ENCODE assay signal across 27 cellular contexts in genomic region chr22:29390270-29390669, GRCh38.
DNase-seq lines count a peak whose midpoint lies in the region; TF ChIP-seq lines count a peak whose summit lies in the region.
"Had no signal": no experiment of that assay in that cellular context is flagged by ENCODE, and none has a peak within 500 bp of the region (broad histone marks: within the 10 kb centered on the region; RNA-seq: fewer than 3 reads in every experiment).

No MANE protein-coding gene starts in this region.

- POLR2A ChIA-PET in HEK293 (lab: Yijun Ruan, JAX) = interaction anchor here (0.7 kb wide), 2 partner anchors 79 to 124 kb away, joined by 3 read pairs; no protein-coding TSS in a partner anchor

- CTCF ChIA-PET in HEK293 (lab: Yijun Ruan, JAX) = interaction anchor here (0.7 to 1.5 kb wide), 4 partner anchors 70 to 431 kb away, joined by 3 to 4 read pairs (median 4); partner anchors contain the start of gene THOC5

- TF ChIP-seq CTCF in HEK293 (tag by site-specific recombination; IDR thresholded peaks at IDR 0.05) = no peak

- H3K4me1 ChIP-seq in HEK293 (ENCODE audit: control insufficient read depth, insufficient read depth, low read length) = peaks cover 6% of the 10 kb centered on the region; the same call in 1 of the 2 replicates

- peaks cover 0 to 16% of the 10 kb centered on the region in 2 experiments; a peak in 2 of 3 replicates for H3K36me3 ChIP-seq in HEK293 (ENCODE audit: control insufficient read depth in 2 of 2, insufficient read depth in 1 of 2, low read length in 2 of 2)
- H3K36me3 ChIP-seq: BE2C; BLaER1; BLaER1 treated with 17β-estradiol and CSF1 and Interleukin-3, amounts not matched to agents 10 nM and 100 nM had no signal

- H3K4me3 ChIP-seq in HEK293 (ENCODE audit: low read depth, low read length) = no peak overlapping the region
- H3K4me3 ChIP-seq: A549; BLaER1; BLaER1 treated with 17β-estradiol and CSF1 and Interleukin-3, amounts not matched to agents 10 nM and 100 nM had no signal

- H3K27ac ChIP-seq in HEK293 (ENCODE audit: extremely low read depth, low read depth, low read length) = no peak overlapping the region
- H3K27ac ChIP-seq: 22Rv1; A549; BLaER1; BLaER1 treated with 17β-estradiol and CSF1 and Interleukin-3, amounts not matched to agents 10 nM and 100 nM; C4-2B had no signal

- no peak for DNase-seq in superior temporal gyrus (ENCODE audit: extremely low spot score)
- DNase-seq: 8988T; ACHN; AML-193; BE2C; C1 segment of cervical spinal cord; Caco-2; Calu3; CD4-positive, alpha-beta memory T cell; CD4-positive, alpha-beta T cell; CD4-positive, CD25-positive, alpha-beta regulatory T cell; CD8-positive, alpha-beta memory T cell; CD8-positive, alpha-beta T cell; COR-L47; DMS 273 treated with DMSO at 0.1 percent for 48 hours; DMS153; DMS53; DMS79; DMS79 treated with DMSO at 0.1 percent for 48 hours; DND-41; EL had no signal

- no peaks in the 10 kb centered on the region for H3K9me3 ChIP-seq in HEK293 (ENCODE audit: control insufficient read depth, insufficient read depth, low read depth, low read length)
- H3K9me3 ChIP-seq: A549; BE2C; BLaER1; BLaER1 treated with 17β-estradiol and CSF1 and Interleukin-3, amounts not matched to agents 10 nM and 100 nM; Caco-2 had no signal

TF ChIP-seq in HEK293, 187 proteins besides CTCF, POLR2A, EP300 and RAD21 (continues in another document):
- 0 out of 2 replicates have a peak, but pooled peaks have one; percentile 22 for TF ChIP-seq ZBTB11 (tag by site-specific recombination; conservative IDR thresholded peaks at IDR 0.05; ENCODE audit: low read depth)
- TF ChIP-seq TRIM28 (IDR thresholded peaks at IDR 0.05; ENCODE audit: borderline replicate concordance, low read length) = no peak
- no peak for TF ChIP-seq ZNF707 (tag by site-specific recombination; IDR thresholded peaks at IDR 0.05)
- TF ChIP-seq ZNF133 (tag by site-specific recombination; IDR thresholded peaks at IDR 0.05) = no peak
- TF ChIP-seq ZNF202 (tag by site-specific recombination; IDR thresholded peaks at IDR 0.05; ENCODE audit: borderline replicate concordance) = no peak
- TF ChIP-seq WT1 (tag by site-specific recombination; IDR thresholded peaks at IDR 0.05) = no peak
- no peak for TF ChIP-seq ZNF677 (tag by site-specific recombination; IDR thresholded peaks at IDR 0.05)
- TF ChIP-seq, protein P1, sequence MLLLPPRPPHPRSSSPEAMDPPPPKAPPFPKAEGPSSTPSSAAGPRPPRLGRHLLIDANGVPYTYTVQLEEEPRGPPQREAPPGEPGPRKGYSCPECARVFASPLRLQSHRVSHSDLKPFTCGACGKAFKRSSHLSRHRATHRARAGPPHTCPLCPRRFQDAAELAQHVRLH (tag by site-specific recombination; IDR thresholded peaks at IDR 0.05) = no peak
- TF ChIP-seq ZNF549 (tag by site-specific recombination; IDR thresholded peaks at IDR 0.05) = no peak
- TF ChIP-seq ZNF398 (tag by site-specific recombination; IDR thresholded peaks at IDR 0.05) = no peak
- TF ChIP-seq ZBTB8A (tag by site-specific recombination; IDR thresholded peaks at IDR 0.05) = no peak
- TF ChIP-seq ZNF514 (tag by site-specific recombination; IDR thresholded peaks at IDR 0.05) = no peak
- TF ChIP-seq KLF9 (tag by site-specific recombination; IDR thresholded peaks at IDR 0.05; ENCODE audit: low read depth) = no peak
- TF ChIP-seq BCL6B (tag by site-specific recombination; IDR thresholded peaks at IDR 0.05) = no peak
- no peak for TF ChIP-seq PRDM10 (tag by site-specific recombination; IDR thresholded peaks at IDR 0.05)
- TF ChIP-seq ZNF600 (tag by site-specific recombination; IDR thresholded peaks at IDR 0.05) = no peak
- no peak for TF ChIP-seq ATF2 (tag by site-specific recombination; IDR thresholded peaks at IDR 0.05; ENCODE audit: low read depth)
